In the genomic region with DNA sequence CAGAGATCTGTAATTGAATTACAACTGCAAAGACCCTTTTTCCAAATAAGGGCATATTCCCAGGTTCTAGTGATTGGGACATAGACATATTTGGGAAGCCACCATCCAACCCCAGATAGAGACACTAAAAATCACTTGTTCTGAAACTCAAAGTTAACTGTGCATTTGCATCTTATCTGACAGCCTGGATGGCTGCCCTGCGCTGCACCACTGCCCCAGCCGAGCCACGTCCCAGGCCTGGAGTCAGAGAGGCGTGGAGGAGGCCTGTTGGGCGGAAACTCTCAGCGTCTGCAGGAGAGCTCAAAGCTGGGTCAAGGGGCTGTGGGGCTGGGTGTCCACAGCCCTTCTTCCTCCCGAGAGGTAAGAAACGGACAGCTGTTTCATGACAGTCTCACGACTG, we compare ENCODE assay signal across 24 cellular contexts.
A peak's percentile ranks its signal among the peaks of the same experiment; 100 is the strongest.
DNase-seq lines count a peak whose midpoint lies in the region; ATAC-seq, FAIRE-seq and TF ChIP-seq lines count a peak whose summit lies in the region.
"Had no signal": no experiment of that assay in that cellular context is flagged by ENCODE, and none has a peak within 500 bp of the region (broad histone marks: within the 10 kb centered on the region; RNA-seq: fewer than 3 reads in every experiment).

No MANE protein-coding gene starts in this region.

- H3K4me1 Mint-ChIP-seq in astrocyte (ENCODE audit: low read depth, unreplicated experiment): no peaks in the 10 kb centered on the region
- H3K4me1 Mint-ChIP-seq in natural killer cell treated with Interleukin-12 subunit alpha and Interleukin-12 subunit beta and Interleukin-15 and Interleukin-18, amount 100 ng/mL, for 72 hours (ENCODE audit: low read depth in 2 of 2): no peaks in the 10 kb centered on the region
- H3K4me1 Mint-ChIP-seq: CD4-positive, CD25-positive, alpha-beta regulatory T cell; CD8-positive, alpha-beta memory T cell had no signal

- peaks cover 1% of the 10 kb centered on the region for H3K36me3 Mint-ChIP-seq in astrocyte (ENCODE audit: low read depth, unreplicated experiment)
- H3K36me3 Mint-ChIP-seq in natural killer cell treated with Interleukin-12 subunit alpha and Interleukin-12 subunit beta and Interleukin-15 and Interleukin-18, amount 100 ng/mL, for 72 hours: no peaks in the 10 kb centered on the region
- H3K36me3 Mint-ChIP-seq: CD8-positive, alpha-beta memory T cell; IgD-negative memory B cell had no signal

- intact Hi-C loops in posterior vena cava (cut with DNase I): no loop called here

- FAIRE-seq in astrocyte (lab: Jason Lieb, UNC): no peak
- FAIRE-seq: A549, G401.6, GM12892, GM18507, HepG2 had no signal

- no peak overlapping the region for H3K4me3 Mint-ChIP-seq in astrocyte (ENCODE audit: unreplicated experiment)
- no peak overlapping the region for H3K4me3 Mint-ChIP-seq in natural killer cell treated with Interleukin-12 subunit alpha and Interleukin-12 subunit beta and Interleukin-15 and Interleukin-18, amount 100 ng/mL, for 72 hours
- H3K4me3 Mint-ChIP-seq: CD4-positive, CD25-positive, alpha-beta regulatory T cell; CD8-positive, alpha-beta memory T cell; H9; IgD-negative memory B cell had no signal

- H3K4me2 ChIP-seq in astrocyte (ENCODE audit: low read length): no peak overlapping the region
- H3K4me2 ChIP-seq: A549 had no signal

- H3K27me3 ChIP-seq in astrocyte (ENCODE audit: insufficient read depth, low read length): no peaks in the 10 kb centered on the region

- POLR2A ChIA-PET in GM10248 (lab: Yijun Ruan, JAX): no interaction called here

- ATAC-seq in natural killer cell treated with Interleukin-12 subunit alpha and Interleukin-12 subunit beta and Interleukin-15 and Interleukin-18, amount 100 ng/mL, for 72 hours: no peak
- ATAC-seq: A549, HepG2 had no signal

- H3K27me3 Mint-ChIP-seq in astrocyte (ENCODE audit: low read depth, unreplicated experiment): no peaks in the 10 kb centered on the region
- H3K27me3 Mint-ChIP-seq in natural killer cell treated with Interleukin-12 subunit alpha and Interleukin-12 subunit beta and Interleukin-15 and Interleukin-18, amount 100 ng/mL, for 72 hours: peaks cover 6 to 7% of the 10 kb centered on the region in 2 donors
- H3K27me3 Mint-ChIP-seq: CD4-positive, CD25-positive, alpha-beta regulatory T cell had no signal

- H3K4me3 ChIP-seq in astrocyte (ENCODE audit: insufficient read depth, low read depth, low read length): no peak overlapping the region
- H3K4me3 ChIP-seq: A549 had no signal

- H3K36me3 ChIP-seq in KOPT-K1 (ENCODE audit: insufficient read depth, low read length) (no peaks in the 10 kb centered on the region), astrocyte (ENCODE audit: insufficient read depth, low read length) (no peaks in the 10 kb centered on the region)

- no peaks in the 10 kb centered on the region for H3K79me2 ChIP-seq in astrocyte (ENCODE audit: insufficient read depth, low read length)

- DNase-seq in NCI-H82 (lab: John Stamatoyannopoulos, UW) (peak; percentile 29), NCI-H82 treated with DMSO at 0.1 percent for 48 hours (lab: John Stamatoyannopoulos, UW; ENCODE audit: unreplicated experiment) (no peak), astrocyte (ENCODE audit: low read depth) (no peak), posterior vena cava (ENCODE audit: low spot score) (peak; percentile 25), GM10248 (ENCODE audit: extremely low spot score) (no peak)
- DNase-seq in activated CD4-positive, CD25-positive, alpha-beta regulatory T cell treated with anti-CD3 and anti-CD28 coated beads, Interleukin-2, amount 50 U/mL, for 72 hours: no peak
- DNase-seq in natural killer cell treated with Interleukin-12 subunit alpha and Interleukin-12 subunit beta and Interleukin-15 and Interleukin-18, amount 100 ng/mL, for 72 hours (ENCODE audit: low spot score): no peak
- DNase-seq: AML-193; C1 segment of cervical spinal cord; CD4-positive, CD25-positive, alpha-beta regulatory T cell; CD8-positive, alpha-beta memory T cell; COR-L47; DMS 273 treated with DMSO at 0.1 percent for 48 hours; DMS53; GOT3; H9 had no signal

- H3K27ac ChIP-seq in KOPT-K1 (ENCODE audit: low read depth, low read length, poor library complexity, severe bottlenecking): peak overlapping the region; percentile 94
- H3K27ac ChIP-seq in astrocyte (ENCODE audit: low read depth, low read length): no peak overlapping the region
- H3K27ac ChIP-seq: 22Rv1, A549 had no signal

- H3K9me3 Mint-ChIP-seq in astrocyte (ENCODE audit: unreplicated experiment): peaks cover 5% of the 10 kb centered on the region
- peaks cover 3% of the 10 kb centered on the region for H3K9me3 Mint-ChIP-seq in natural killer cell treated with Interleukin-12 subunit alpha and Interleukin-12 subunit beta and Interleukin-15 and Interleukin-18, amount 100 ng/mL, for 72 hours

- peak overlapping the region; percentile 58 for H3K27ac Mint-ChIP-seq in astrocyte (ENCODE audit: unreplicated experiment)
- H3K27ac Mint-ChIP-seq in natural killer cell treated with Interleukin-12 subunit alpha and Interleukin-12 subunit beta and Interleukin-15 and Interleukin-18, amount 100 ng/mL, for 72 hours: no peak overlapping the region
- H3K27ac Mint-ChIP-seq: CD4-positive, CD25-positive, alpha-beta regulatory T cell; CD8-positive, alpha-beta memory T cell; H9; IgD-negative memory B cell had no signal

- H3K9me3 ChIP-seq in KOPT-K1 (ENCODE audit: insufficient read depth, low read length, poor library complexity, severe bottlenecking) (peaks cover 4% of the 10 kb centered on the region), astrocyte (ENCODE audit: insufficient read depth, low read depth, low read length) (peaks cover 5% of the 10 kb centered on the region)
- H3K9me3 ChIP-seq: A549 had no signal

- no peak overlapping the region for H2AFZ ChIP-seq in astrocyte (ENCODE audit: low read depth, low read length)

- no peaks in the 10 kb centered on the region for H3K4me1 ChIP-seq in astrocyte (ENCODE audit: insufficient read depth, low read length)
- H3K4me1 ChIP-seq: A549 had no signal

- TF ChIP-seq CTCF in astrocyte (IDR thresholded peaks at IDR 0.05; ENCODE audit: insufficient read depth, low read depth, low read length): no peak
- no peak for TF ChIP-seq CTCF in GM10248 (IDR thresholded peaks at IDR 0.05; ENCODE audit: control extremely low read depth, extremely low read depth, low read depth, missing control alignments)

- no peaks in the 10 kb centered on the region for H4K20me1 ChIP-seq in astrocyte (ENCODE audit: insufficient read depth, low read length)

- CTCF ChIA-PET in GM10248 (lab: Yijun Ruan, JAX): no interaction called here

- no peak overlapping the region for H3K9ac ChIP-seq in astrocyte (ENCODE audit: low read length)

Comparison
In these comparisons a context has a peak if more than half of its experiments do, and no peak if none do; other contexts are left out.
1. DNase-seq: peak in NCI-H82 (single experiment) and posterior vena cava (single experiment); none in NCI-H82 treated with DMSO at 0.1 percent for 48 hours (single experiment), astrocyte (single experiment), activated CD4-positive, CD25-positive, alpha-beta regulatory T cell treated with anti-CD3 and anti-CD28 coated beads, Interleukin-2, amount 50 U/mL, for 72 hours (single experiment), natural killer cell treated with Interleukin-12 subunit alpha and Interleukin-12 subunit beta and Interleukin-15 and Interleukin-18, amount 100 ng/mL, for 72 hours (single experiment) and GM10248 (single experiment).